ENCODE assay signal across 8 cellular contexts in genomic region chr13:91348906-91349435, GRCh38.
DNase-seq lines count a peak whose midpoint lies in the region; ATAC-seq lines count a peak whose summit lies in the region.

No MANE protein-coding gene starts in this region.

- ATAC-seq in GM19035 (IDR thresholded peaks at IDR 0.05; ENCODE audit: unreplicated experiment) (peak; percentile 54), HG03354 (IDR thresholded peaks at IDR 0.05; ENCODE audit: poor library complexity, severe bottlenecking, unreplicated experiment) (peak; percentile 58)

- DNase-seq in AG20443 (ENCODE audit: low spot score) (peak; percentile 96), NCI-H345 treated with DMSO at 0.1 percent for 48 hours (lab: John Stamatoyannopoulos, UW; ENCODE audit: unreplicated experiment) (peak; percentile 74), left kidney (ENCODE audit: low read depth, low spot score) (peak; percentile 96)
- peak; percentile 87 to 93 for DNase-seq in activated CD4-positive, alpha-beta T cell treated with anti-CD3 and anti-CD28 coated beads for 4 hours
- DNase-seq in stimulated activated CD4-positive, alpha-beta T cell treated with anti-CD3 and anti-CD28 coated beads, Interleukin-1b, Interleukin-23, amount 100 ng/mL, for 4 hours (ENCODE audit: low read depth in 2 of 2): peak; percentile 93 to 95

- peak overlapping the region; percentile 80 for H3K27ac ChIP-seq in cingulate gyrus (ENCODE audit: low read depth, low read length)

Comparison
In these comparisons a context has a peak if more than half of its experiments do, and no peak if none do; other contexts are left out.
1. Peak in every context shown above with its lines: DNase-seq, ATAC-seq and H3K27ac ChIP-seq.